Comparison of ENCODE assay signal across 1 cellular context in the genomic region with DNA sequence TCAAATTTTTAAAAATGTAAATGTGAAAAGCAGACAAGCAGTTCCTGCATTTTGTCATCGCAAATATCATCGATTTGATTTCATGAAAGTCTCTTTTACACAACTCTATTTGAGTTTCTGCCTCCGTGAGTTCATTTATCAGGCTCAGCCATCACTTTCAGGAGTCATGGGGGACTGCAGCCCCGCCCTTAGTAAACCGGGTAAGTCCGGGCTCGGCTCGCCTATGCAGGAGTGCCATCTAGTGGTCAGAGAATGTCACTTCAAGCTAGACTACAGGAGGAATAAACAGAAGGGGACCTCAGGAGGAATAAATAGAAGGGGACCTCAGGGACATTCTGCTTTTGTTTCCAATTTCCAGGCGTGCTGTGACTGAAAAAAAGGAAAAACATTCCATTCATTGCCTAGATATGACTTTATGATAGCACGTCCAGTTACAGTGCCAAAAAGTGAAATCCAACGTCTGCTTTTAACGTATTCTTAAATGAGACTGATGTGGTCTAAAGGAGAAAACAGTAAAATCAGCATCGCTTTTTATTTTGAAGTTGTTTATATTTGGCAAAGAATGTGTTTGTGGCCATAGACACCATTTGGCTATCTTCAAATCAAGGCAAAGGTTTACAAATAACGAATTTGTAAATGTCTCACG.
TF ChIP-seq lines count a peak whose summit lies in the region.

No MANE protein-coding gene starts in this region.

TF ChIP-seq in K562, 482 proteins besides CTCF, POLR2A, EP300 and RAD21 (continued from another document and continues in another):
- no peak for TF ChIP-seq CBFB (CRISPR knock-in tag; IDR thresholded peaks at IDR 0.05)
- TF ChIP-seq MTA3 (IDR thresholded peaks at IDR 0.05; ENCODE audit: borderline replicate concordance) = no peak
- TF ChIP-seq HDAC6 (IDR thresholded peaks at IDR 0.05; ENCODE audit: low read depth, low read length) = no peak
- no peak for TF ChIP-seq NCOA1 (IDR thresholded peaks at IDR 0.05; ENCODE audit: low read depth)
- no peak for TF ChIP-seq FOXA1 (IDR thresholded peaks at IDR 0.05; ENCODE audit: borderline replicate concordance)
- TF ChIP-seq ZNF140 (CRISPR knock-in tag; IDR thresholded peaks at IDR 0.05) = no peak
- no peak for TF ChIP-seq RBM15 (IDR thresholded peaks at IDR 0.05; ENCODE audit: insufficient read depth, low read length)
- no peak for TF ChIP-seq ATF1 (CRISPR knock-in tag; IDR thresholded peaks at IDR 0.05)
- no peak for TF ChIP-seq ATF1 (tag; IDR thresholded peaks at IDR 0.05)
- TF ChIP-seq SREBF1 (IDR thresholded peaks at IDR 0.05; ENCODE audit: borderline replicate concordance, low read depth, low read length) = no peak
- TF ChIP-seq SRF (CRISPR knock-in tag; IDR thresholded peaks at IDR 0.05) = no peak; a peak in 1 of 4 replicates
- TF ChIP-seq, protein P1, sequence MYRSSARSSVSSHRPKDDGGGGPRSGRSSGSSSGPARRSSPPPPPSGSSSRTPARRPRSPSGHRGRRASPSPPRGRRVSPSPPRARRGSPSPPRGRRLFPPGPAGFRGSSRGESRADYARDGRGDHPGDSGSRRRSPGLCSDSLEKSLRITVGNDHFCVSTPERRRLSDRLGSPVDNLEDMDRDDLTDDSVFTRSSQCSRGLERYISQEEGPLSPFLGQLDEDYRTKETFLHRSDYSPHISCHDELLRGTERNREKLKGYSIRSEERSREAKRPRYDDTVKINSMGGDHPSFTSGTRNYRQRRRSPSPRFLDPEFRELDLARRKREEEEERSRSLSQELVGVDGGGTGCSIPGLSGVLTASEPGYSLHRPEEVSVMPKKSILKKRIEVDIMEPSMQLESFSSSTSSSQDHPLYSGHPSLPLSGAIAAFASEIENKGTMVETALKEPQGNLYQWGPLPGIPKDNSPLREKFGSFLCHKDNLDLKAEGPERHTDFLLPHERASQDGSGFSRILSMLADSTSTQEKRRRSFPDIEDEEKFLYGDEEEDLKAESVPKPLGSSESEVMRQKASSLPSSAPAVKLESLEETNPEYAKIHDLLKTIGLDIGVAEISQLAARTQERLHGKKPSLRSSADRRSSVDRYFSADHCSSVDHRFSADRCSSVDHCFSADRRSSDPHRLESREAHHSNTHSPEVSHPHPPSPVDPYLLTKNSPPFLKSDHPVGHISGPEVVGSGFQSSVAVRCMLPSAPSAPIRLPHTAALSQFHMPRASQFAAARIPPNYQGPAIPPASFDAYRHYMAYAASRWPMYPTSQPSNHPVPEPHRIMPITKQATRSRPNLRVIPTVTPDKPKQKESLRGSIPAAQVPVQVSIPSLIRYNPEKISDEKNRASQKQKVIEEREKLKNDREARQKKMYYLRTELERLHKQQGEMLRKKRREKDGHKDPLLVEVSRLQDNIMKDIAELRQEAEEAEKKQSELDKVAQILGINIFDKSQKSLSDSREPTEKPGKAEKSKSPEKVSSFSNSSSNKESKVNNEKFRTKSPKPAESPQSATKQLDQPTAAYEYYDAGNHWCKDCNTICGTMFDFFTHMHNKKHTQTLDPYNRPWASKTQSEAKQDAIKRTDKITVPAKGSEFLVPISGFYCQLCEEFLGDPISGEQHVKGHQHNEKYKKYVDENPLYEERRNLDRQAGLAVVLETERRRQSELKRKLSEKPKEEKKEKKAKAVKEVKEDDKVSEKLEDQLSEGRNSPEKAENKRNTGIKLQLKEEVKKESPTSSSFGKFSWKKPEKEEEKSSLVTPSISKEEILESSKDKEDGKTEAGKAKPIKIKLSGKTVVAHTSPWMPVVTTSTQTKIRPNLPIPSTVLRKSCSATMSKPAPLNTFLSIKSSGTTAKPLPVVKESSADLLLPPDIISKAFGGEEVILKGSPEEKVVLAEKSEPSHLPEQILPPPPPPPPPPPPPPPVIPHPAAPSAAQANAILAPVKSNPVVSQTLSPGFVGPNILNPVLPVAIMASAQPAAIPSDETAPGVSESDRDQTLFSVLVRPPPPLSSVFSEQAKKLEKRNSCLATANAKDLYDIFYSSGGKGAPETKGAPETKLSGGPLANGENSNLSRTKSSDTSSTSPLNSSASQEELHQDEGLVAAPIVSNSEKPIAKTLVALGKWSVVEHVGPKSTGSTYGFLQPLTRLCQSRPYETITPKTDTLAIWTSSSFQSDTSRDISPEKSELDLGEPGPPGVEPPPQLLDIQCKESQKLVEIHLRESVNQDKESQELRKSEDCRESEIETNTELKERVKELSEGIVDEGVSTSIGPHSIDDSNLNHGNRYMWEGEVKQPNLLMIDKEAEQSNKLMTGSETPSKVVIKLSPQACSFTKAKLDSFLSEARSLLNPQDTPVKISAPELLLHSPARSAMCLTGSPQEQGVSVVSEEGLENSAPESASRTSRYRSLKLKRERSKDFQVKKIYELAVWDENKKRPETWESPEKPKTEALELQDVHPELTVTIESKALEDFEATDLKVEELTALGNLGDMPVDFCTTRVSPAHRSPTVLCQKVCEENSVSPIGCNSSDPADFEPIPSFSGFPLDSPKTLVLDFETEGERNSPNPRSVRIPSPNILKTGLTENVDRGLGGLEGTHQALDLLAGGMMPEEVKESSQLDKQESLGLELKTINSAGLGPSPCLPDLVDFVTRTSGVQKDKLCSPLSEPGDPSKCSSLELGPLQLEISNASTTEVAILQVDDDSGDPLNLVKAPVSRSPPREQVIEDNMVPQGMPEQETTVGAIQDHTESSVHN (IDR thresholded peaks at IDR 0.05; ENCODE audit: borderline replicate concordance in 1 of 2, low read depth in 1 of 2) = no peak
- no peak for TF ChIP-seq ZNF830 (CRISPR knock-in tag; IDR thresholded peaks at IDR 0.05)
- no peak for TF ChIP-seq BMI1 (IDR thresholded peaks at IDR 0.05; ENCODE audit: low read length)
- no peak for TF ChIP-seq PHF8 (IDR thresholded peaks at IDR 0.05; ENCODE audit: borderline replicate concordance, low read length)
- TF ChIP-seq, protein P2, sequence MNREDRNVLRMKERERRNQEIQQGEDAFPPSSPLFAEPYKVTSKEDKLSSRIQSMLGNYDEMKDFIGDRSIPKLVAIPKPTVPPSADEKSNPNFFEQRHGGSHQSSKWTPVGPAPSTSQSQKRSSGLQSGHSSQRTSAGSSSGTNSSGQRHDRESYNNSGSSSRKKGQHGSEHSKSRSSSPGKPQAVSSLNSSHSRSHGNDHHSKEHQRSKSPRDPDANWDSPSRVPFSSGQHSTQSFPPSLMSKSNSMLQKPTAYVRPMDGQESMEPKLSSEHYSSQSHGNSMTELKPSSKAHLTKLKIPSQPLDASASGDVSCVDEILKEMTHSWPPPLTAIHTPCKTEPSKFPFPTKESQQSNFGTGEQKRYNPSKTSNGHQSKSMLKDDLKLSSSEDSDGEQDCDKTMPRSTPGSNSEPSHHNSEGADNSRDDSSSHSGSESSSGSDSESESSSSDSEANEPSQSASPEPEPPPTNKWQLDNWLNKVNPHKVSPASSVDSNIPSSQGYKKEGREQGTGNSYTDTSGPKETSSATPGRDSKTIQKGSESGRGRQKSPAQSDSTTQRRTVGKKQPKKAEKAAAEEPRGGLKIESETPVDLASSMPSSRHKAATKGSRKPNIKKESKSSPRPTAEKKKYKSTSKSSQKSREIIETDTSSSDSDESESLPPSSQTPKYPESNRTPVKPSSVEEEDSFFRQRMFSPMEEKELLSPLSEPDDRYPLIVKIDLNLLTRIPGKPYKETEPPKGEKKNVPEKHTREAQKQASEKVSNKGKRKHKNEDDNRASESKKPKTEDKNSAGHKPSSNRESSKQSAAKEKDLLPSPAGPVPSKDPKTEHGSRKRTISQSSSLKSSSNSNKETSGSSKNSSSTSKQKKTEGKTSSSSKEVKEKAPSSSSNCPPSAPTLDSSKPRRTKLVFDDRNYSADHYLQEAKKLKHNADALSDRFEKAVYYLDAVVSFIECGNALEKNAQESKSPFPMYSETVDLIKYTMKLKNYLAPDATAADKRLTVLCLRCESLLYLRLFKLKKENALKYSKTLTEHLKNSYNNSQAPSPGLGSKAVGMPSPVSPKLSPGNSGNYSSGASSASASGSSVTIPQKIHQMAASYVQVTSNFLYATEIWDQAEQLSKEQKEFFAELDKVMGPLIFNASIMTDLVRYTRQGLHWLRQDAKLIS (CRISPR knock-in tag; IDR thresholded peaks at IDR 0.05) = no peak
- no peak for TF ChIP-seq ZNF197 (CRISPR knock-in tag; IDR thresholded peaks at IDR 0.05; ENCODE audit: low read depth)
- no peak for TF ChIP-seq GTF2E2 (tag; IDR thresholded peaks at IDR 0.05)
- TF ChIP-seq, protein P3, sequence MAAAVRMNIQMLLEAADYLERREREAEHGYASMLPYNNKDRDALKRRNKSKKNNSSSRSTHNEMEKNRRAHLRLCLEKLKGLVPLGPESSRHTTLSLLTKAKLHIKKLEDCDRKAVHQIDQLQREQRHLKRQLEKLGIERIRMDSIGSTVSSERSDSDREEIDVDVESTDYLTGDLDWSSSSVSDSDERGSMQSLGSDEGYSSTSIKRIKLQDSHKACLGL (CRISPR knock-in tag; IDR thresholded peaks at IDR 0.05; ENCODE audit: borderline replicate concordance, poor library complexity, severe bottlenecking) = no peak
- no peak for TF ChIP-seq KDM1A (IDR thresholded peaks at IDR 0.05)
- TF ChIP-seq PHTF2 (CRISPR knock-in tag; IDR thresholded peaks at IDR 0.05) = no peak
- TF ChIP-seq, protein P4, sequence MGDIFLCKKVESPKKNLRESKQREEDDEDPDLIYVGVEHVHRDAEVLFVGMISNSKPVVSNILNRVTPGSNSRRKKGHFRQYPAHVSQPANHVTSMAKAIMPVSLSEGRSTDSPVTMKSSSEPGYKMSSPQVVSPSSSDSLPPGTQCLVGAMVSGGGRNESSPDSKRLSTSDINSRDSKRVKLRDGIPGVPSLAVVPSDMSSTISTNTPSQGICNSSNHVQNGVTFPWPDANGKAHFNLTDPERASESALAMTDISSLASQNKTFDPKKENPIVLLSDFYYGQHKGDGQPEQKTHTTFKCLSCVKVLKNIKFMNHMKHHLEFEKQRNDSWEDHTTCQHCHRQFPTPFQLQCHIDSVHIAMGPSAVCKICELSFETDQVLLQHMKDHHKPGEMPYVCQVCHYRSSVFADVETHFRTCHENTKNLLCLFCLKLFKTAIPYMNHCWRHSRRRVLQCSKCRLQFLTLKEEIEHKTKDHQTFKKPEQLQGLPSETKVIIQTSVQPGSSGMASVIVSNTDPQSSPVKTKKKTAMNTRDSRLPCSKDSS (IDR thresholded peaks at IDR 0.05; ENCODE audit: low read depth, partially characterized antibody) = no peak
- no peak for TF ChIP-seq HDGF (IDR thresholded peaks at IDR 0.05)
- peak; percentile 27 for TF ChIP-seq MEIS2 (IDR thresholded peaks at IDR 0.05; ENCODE audit: partially characterized antibody)
- no peak for TF ChIP-seq ZNF282 (CRISPR knock-in tag; IDR thresholded peaks at IDR 0.05)
- TF ChIP-seq BRD4 (IDR thresholded peaks at IDR 0.05) = no peak
- TF ChIP-seq, protein P5, sequence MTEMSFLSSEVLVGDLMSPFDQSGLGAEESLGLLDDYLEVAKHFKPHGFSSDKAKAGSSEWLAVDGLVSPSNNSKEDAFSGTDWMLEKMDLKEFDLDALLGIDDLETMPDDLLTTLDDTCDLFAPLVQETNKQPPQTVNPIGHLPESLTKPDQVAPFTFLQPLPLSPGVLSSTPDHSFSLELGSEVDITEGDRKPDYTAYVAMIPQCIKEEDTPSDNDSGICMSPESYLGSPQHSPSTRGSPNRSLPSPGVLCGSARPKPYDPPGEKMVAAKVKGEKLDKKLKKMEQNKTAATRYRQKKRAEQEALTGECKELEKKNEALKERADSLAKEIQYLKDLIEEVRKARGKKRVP (CRISPR knock-in tag; IDR thresholded peaks at IDR 0.05) = no peak
- TF ChIP-seq, protein P6, sequence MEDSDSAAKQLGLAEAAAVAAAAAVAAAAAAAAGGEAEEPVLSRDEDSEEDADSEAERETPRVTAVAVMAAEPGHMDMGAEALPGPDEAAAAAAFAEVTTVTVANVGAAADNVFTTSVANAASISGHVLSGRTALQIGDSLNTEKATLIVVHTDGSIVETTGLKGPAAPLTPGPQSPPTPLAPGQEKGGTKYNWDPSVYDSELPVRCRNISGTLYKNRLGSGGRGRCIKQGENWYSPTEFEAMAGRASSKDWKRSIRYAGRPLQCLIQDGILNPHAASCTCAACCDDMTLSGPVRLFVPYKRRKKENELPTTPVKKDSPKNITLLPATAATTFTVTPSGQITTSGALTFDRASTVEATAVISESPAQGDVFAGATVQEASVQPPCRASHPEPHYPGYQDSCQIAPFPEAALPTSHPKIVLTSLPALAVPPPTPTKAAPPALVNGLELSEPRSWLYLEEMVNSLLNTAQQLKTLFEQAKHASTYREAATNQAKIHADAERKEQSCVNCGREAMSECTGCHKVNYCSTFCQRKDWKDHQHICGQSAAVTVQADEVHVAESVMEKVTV (CRISPR knock-in tag; IDR thresholded peaks at IDR 0.05) = peak; percentile 93
- no peak for TF ChIP-seq DACH1 (IDR thresholded peaks at IDR 0.05; ENCODE audit: partially characterized antibody)
- no peak for TF ChIP-seq HNRNPH1 (optimal IDR thresholded peaks at IDR 0.05; ENCODE audit: low read depth, low read length)
- no peak for TF ChIP-seq KDM5B (IDR thresholded peaks at IDR 0.05; ENCODE audit: insufficient replicate concordance, low read depth, low read length)
- no peak for TF ChIP-seq ZZZ3 (IDR thresholded peaks at IDR 0.05)
- TF ChIP-seq, protein P7, sequence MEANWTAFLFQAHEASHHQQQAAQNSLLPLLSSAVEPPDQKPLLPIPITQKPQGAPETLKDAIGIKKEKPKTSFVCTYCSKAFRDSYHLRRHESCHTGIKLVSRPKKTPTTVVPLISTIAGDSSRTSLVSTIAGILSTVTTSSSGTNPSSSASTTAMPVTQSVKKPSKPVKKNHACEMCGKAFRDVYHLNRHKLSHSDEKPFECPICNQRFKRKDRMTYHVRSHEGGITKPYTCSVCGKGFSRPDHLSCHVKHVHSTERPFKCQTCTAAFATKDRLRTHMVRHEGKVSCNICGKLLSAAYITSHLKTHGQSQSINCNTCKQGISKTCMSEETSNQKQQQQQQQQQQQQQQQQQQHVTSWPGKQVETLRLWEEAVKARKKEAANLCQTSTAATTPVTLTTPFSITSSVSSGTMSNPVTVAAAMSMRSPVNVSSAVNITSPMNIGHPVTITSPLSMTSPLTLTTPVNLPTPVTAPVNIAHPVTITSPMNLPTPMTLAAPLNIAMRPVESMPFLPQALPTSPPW (CRISPR knock-in tag; IDR thresholded peaks at IDR 0.05) = peak; percentile 96
- no peak for TF ChIP-seq CAMTA2 (CRISPR knock-in tag; conservative IDR thresholded peaks at IDR 0.05)
- no peak for TF ChIP-seq ZNF436 (CRISPR knock-in tag; IDR thresholded peaks at IDR 0.05)
- no peak for TF ChIP-seq RHOXF2B (CRISPR knock-in tag; conservative IDR thresholded peaks at IDR 0.05)
- no peak for TF ChIP-seq DMBX1 (CRISPR knock-in tag; IDR thresholded peaks at IDR 0.05; ENCODE audit: borderline replicate concordance)
- TF ChIP-seq RCOR1 (IDR thresholded peaks at IDR 0.05; ENCODE audit: borderline replicate concordance in 1 of 2, low read depth in 2 of 2, low read length in 2 of 2) = peak in 1 of 2 experiments; percentile 30; a peak in 1 of 4 replicates
- TF ChIP-seq YY1 (IDR thresholded peaks at IDR 0.05; ENCODE audit: borderline replicate concordance in 1 of 3, control insufficient read depth in 1 of 3, extremely low read depth in 1 of 3, insufficient read depth in 3 of 3, insufficient read length in 1 of 3, insufficient replicate concordance in 2 of 3, low read depth in 1 of 3, low read length in 2 of 3) = peak in 1 of 3 experiments; percentile 48
- TF ChIP-seq MEF2D (tag; conservative IDR thresholded peaks at IDR 0.05; ENCODE audit: low read depth) = no peak
- no peak for TF ChIP-seq NRF1 (conservative IDR thresholded peaks at IDR 0.05 in 1 of 2, IDR thresholded peaks at IDR 0.05 in 1 of 2)
- TF ChIP-seq ZNF316 (IDR thresholded peaks at IDR 0.05) = no peak
- TF ChIP-seq ZNF253 (CRISPR knock-in tag; conservative IDR thresholded peaks at IDR 0.05) = no peak
- TF ChIP-seq PML (IDR thresholded peaks at IDR 0.05; ENCODE audit: low read length) = no peak
- TF ChIP-seq KAT8 (IDR thresholded peaks at IDR 0.05; ENCODE audit: low read depth) = no peak
- no peak for TF ChIP-seq HCFC1 (IDR thresholded peaks at IDR 0.05; ENCODE audit: low read depth, low read length)
- TF ChIP-seq GATA2 (CRISPR knock-in tag; IDR thresholded peaks at IDR 0.05) = peak; percentile 78
- no peak for TF ChIP-seq PHB2 (IDR thresholded peaks at IDR 0.05; ENCODE audit: low read depth)
